In the genomic region with DNA sequence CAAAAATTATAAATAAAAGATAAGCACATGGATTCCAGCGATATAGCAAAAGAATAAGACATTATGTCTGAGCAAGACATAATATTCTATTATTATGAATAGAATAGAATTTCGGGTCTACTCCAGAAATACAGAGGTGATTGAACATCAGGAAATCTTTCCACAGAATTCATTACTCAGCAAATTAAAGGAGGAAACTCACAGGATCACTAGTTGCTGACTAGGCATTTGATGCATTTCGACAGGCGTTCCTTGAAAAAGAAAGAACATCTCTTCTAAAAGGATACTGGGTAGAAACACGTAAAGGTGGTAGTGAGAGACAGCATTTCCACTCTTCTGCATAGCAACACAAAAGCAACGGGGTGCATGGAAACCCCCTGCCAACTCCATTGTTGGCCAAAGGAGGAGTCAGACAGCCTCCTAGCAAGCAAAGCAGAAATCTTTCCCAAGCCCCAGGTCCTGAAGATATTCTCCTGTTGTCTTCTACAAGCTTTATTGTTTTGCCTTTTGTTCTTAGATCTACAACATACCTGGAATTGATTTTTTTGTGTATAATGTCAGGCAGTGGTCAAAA, we compare ENCODE assay signal across 16 cellular contexts. TPM values are rescaled to one million over a fixed set of nuclear protein-coding genes. Genes with fewer than 3 reads are reported as not detected.
"Had no signal": no experiment of that assay in that cellular context is flagged by ENCODE, and none has a peak within 500 bp of the region (broad histone marks: within the 10 kb centered on the region; RNA-seq: fewer than 3 reads in every experiment).

No MANE protein-coding gene starts in this region.

- DNase-seq: activated naive CD4-positive, alpha-beta T cell treated with anti-CD3 and anti-CD28 coated beads, Interleukin-2, amount 50 U/mL, for 16 hours; activated T-cell treated with anti-CD3 and anti-CD28 coated beads, Interleukin-2, amount 50 U/mL, for 1 hour; adrenal gland; colonic mucosa; effector CD4-positive, alpha-beta T cell; foreskin melanocyte; head of caudate nucleus; left ventricle myocardium superior; ovary; stimulated activated CD4-positive, alpha-beta T cell treated with anti-CD3 and anti-CD28 coated beads, Interleukin-2, amount 100 ng/mL, for 48 hours; stimulated activated naive CD8-positive, alpha-beta T cell treated with anti-CD3 and anti-CD28 coated beads, Interleukin-15, Interleukin-2, amounts not matched to agents 100 U/mL and 50 U/mL, for 24 hours; T-helper 2 cell; upper lobe of left lung had no signal

- H3K36me3 ChIP-seq: adrenal gland, colonic mucosa, ovary, upper lobe of left lung had no signal

- H3K9me3 ChIP-seq: adrenal gland, colonic mucosa, ovary, upper lobe of left lung had no signal

- H3K27me3 ChIP-seq: ovary, upper lobe of left lung had no signal

- H3K4me3 ChIP-seq: adrenal gland, colonic mucosa, ovary, upper lobe of left lung had no signal

- ATAC-seq: left ventricle myocardium superior; stimulated activated naive CD8-positive, alpha-beta T cell treated with anti-CD3 and anti-CD28 coated beads, Interleukin-15, Interleukin-2, amounts not matched to agents 100 U/mL and 50 U/mL, for 24 hours had no signal

- FAIRE-seq: TTC549 had no signal

- H3K4me1 ChIP-seq: adrenal gland, colonic mucosa, upper lobe of left lung had no signal

- H3K27ac ChIP-seq: adrenal gland, colonic mucosa, ovary, upper lobe of left lung had no signal

RNA-seq across cellular contexts. Expression of a gene that starts 59.9 kb away (rescaled TPM):
- total RNA-seq: neural crest cell, temporal lobe had no signal
